8 cellular contexts compared by ENCODE assay signal in genomic region chr1:155745284-155746228, GRCh38. TPM values are rescaled to one million over a fixed set of nuclear protein-coding genes. Genes with fewer than 3 reads are reported as not detected.
DNase-seq lines count a peak whose midpoint lies in the region; ATAC-seq and TF ChIP-seq lines count a peak whose summit lies in the region.
"Not testable (repeated sequence)": the region's sequence is repeated elsewhere in the genome, so short reads cannot be mapped to it uniquely, and the experiment has no call there.

No MANE protein-coding gene starts in this region.

- peak overlapping the region; percentile 86 for H3K4me3 Mint-ChIP-seq in activated T-helper 2 cell treated with anti-CD3 and anti-CD28 coated beads, Interferon-gamma antibody, Interleukin-2, Interleukin-4, amounts not matched to agents 10 μg/mL and 5 μg/mL and 100 μg/mL, durations not matched to agents 14 hours and 24 hours and 36 hours (ENCODE audit: low read depth)
- H3K4me3 Mint-ChIP-seq in natural killer cell treated with Interleukin-12 subunit alpha and Interleukin-12 subunit beta and Interleukin-15 and Interleukin-18, amount 100 ng/mL, for 72 hours = peak overlapping the region; percentile 97

- intact Hi-C loops in activated T-helper 2 cell treated with anti-CD3 and anti-CD28 coated beads, Interferon-gamma antibody, Interleukin-2, Interleukin-4, amounts not matched to agents 10 μg/mL and 5 μg/mL and 100 μg/mL, durations not matched to agents 14 hours and 24 hours and 36 hours (cut with micrococcal nuclease) = loop anchor here (1.0 to 10.0 kb wide), 2 partner anchors 57 to 471 kb away; partner anchors contain the start of genes CLK2, HCN3 and YY1AP1

- H3K4me1 Mint-ChIP-seq in activated T-helper 2 cell treated with anti-CD3 and anti-CD28 coated beads, Interferon-gamma antibody, Interleukin-2, Interleukin-4, amounts not matched to agents 10 μg/mL and 5 μg/mL and 100 μg/mL, durations not matched to agents 14 hours and 24 hours and 36 hours (ENCODE audit: low read depth); natural killer cell treated with Interleukin-12 subunit alpha and Interleukin-12 subunit beta and Interleukin-15 and Interleukin-18, amount 100 ng/mL, for 72 hours (ENCODE audit: low read depth in 2 of 2): not testable (repeated sequence)

- not testable (repeated sequence) for H3K27me3 Mint-ChIP-seq in activated T-helper 2 cell treated with anti-CD3 and anti-CD28 coated beads, Interferon-gamma antibody, Interleukin-2, Interleukin-4, amounts not matched to agents 10 μg/mL and 5 μg/mL and 100 μg/mL, durations not matched to agents 14 hours and 24 hours and 36 hours (ENCODE audit: low read depth); natural killer cell treated with Interleukin-12 subunit alpha and Interleukin-12 subunit beta and Interleukin-15 and Interleukin-18, amount 100 ng/mL, for 72 hours

- ATAC-seq in natural killer cell treated with Interleukin-12 subunit alpha and Interleukin-12 subunit beta and Interleukin-15 and Interleukin-18, amount 100 ng/mL, for 72 hours = peak; percentile 96 to 97

- peaks cover 16% of the 10 kb centered on the region for H3K36me3 Mint-ChIP-seq in activated T-helper 2 cell treated with anti-CD3 and anti-CD28 coated beads, Interferon-gamma antibody, Interleukin-2, Interleukin-4, amounts not matched to agents 10 μg/mL and 5 μg/mL and 100 μg/mL, durations not matched to agents 14 hours and 24 hours and 36 hours (ENCODE audit: low read depth)
- not testable (repeated sequence) for H3K36me3 Mint-ChIP-seq in natural killer cell treated with Interleukin-12 subunit alpha and Interleukin-12 subunit beta and Interleukin-15 and Interleukin-18, amount 100 ng/mL, for 72 hours

- DNase-seq in EL (peak; percentile 98), H4 (ENCODE audit: low spot score) (peak; percentile 97), LNCaP clone FGC (ENCODE audit: low read depth) (peak; percentile 89), RPMI8226 (peak; percentile 97), fibroblast of pulmonary artery (ENCODE audit: low read depth) (peak; percentile 98)
- peak; percentile 91 for DNase-seq in activated T-helper 2 cell treated with anti-CD3 and anti-CD28 coated beads, Interferon-gamma antibody, Interleukin-2, Interleukin-4, amounts not matched to agents 10 μg/mL and 5 μg/mL and 100 μg/mL, durations not matched to agents 14 hours and 24 hours and 36 hours (ENCODE audit: low spot score)
- DNase-seq in natural killer cell treated with Interleukin-12 subunit alpha and Interleukin-12 subunit beta and Interleukin-15 and Interleukin-18, amount 100 ng/mL, for 72 hours (ENCODE audit: low spot score) = peak; percentile 97
- DNase-seq in stimulated activated naive CD4-positive, alpha-beta T cell treated with Interleukin-2 at 50 U/mL for 16 hours (lab: John Stamatoyannopoulos, UW) = peak; percentile 97

- H3K4me3 ChIP-seq in LNCaP clone FGC (ENCODE audit: low read depth, low read length) (peak overlapping the region; percentile 71), fibroblast of pulmonary artery (replicated peaks; ENCODE audit: low read depth, low read length) (peak overlapping the region; percentile 67)

- not testable (repeated sequence) for H3K9me3 Mint-ChIP-seq in activated T-helper 2 cell treated with anti-CD3 and anti-CD28 coated beads, Interferon-gamma antibody, Interleukin-2, Interleukin-4, amounts not matched to agents 10 μg/mL and 5 μg/mL and 100 μg/mL, durations not matched to agents 14 hours and 24 hours and 36 hours; natural killer cell treated with Interleukin-12 subunit alpha and Interleukin-12 subunit beta and Interleukin-15 and Interleukin-18, amount 100 ng/mL, for 72 hours

- TF ChIP-seq CTCF in LNCaP clone FGC (IDR thresholded peaks at IDR 0.05; ENCODE audit: control insufficient read depth, extremely low read depth, insufficient read depth); fibroblast of pulmonary artery (IDR thresholded peaks at IDR 0.05; ENCODE audit: low read length, missing control alignments): not testable (repeated sequence)

- H3K27ac Mint-ChIP-seq in activated T-helper 2 cell treated with anti-CD3 and anti-CD28 coated beads, Interferon-gamma antibody, Interleukin-2, Interleukin-4, amounts not matched to agents 10 μg/mL and 5 μg/mL and 100 μg/mL, durations not matched to agents 14 hours and 24 hours and 36 hours = peak overlapping the region; percentile 88
- H3K27ac Mint-ChIP-seq in natural killer cell treated with Interleukin-12 subunit alpha and Interleukin-12 subunit beta and Interleukin-15 and Interleukin-18, amount 100 ng/mL, for 72 hours = peak overlapping the region; percentile 89 to 94

RNA-seq across cellular contexts. Expression of gene DAP3, which starts 56.7 kb away (rescaled TPM):
- 60.9 and 100 TPM in 2 replicates for total RNA-seq in H4 (2014; rRNA removed; shearing (Covaris generic))
- 172 and 187 TPM in 2 replicates for total RNA-seq in activated T-helper 2 cell treated with anti-CD3 and anti-CD28 coated beads, Interferon-gamma antibody, Interleukin-2, Interleukin-4, amounts not matched to agents 10 μg/mL and 5 μg/mL and 100 μg/mL, durations not matched to agents 14 hours and 24 hours and 36 hours
- 100 to 1,000 TPM; 127 to 215 TPM for total RNA-seq in natural killer cell treated with Interleukin-12 subunit alpha and Interleukin-12 subunit beta and Interleukin-15 and Interleukin-18, amount 100 ng/mL, for 72 hours

RNA-seq across cellular contexts. Expression of gene YY1AP1, which starts 57.0 kb away (rescaled TPM):
- 26.3 and 43.9 TPM in 2 replicates for total RNA-seq in H4 (2014; rRNA removed; shearing (Covaris generic))
- total RNA-seq in activated T-helper 2 cell treated with anti-CD3 and anti-CD28 coated beads, Interferon-gamma antibody, Interleukin-2, Interleukin-4, amounts not matched to agents 10 μg/mL and 5 μg/mL and 100 μg/mL, durations not matched to agents 14 hours and 24 hours and 36 hours = 65.8 and 67.9 TPM in 2 replicates
- total RNA-seq in natural killer cell treated with Interleukin-12 subunit alpha and Interleukin-12 subunit beta and Interleukin-15 and Interleukin-18, amount 100 ng/mL, for 72 hours = 10 to 100 TPM; 73.3 to 88.9 TPM

Comparison
In these comparisons a context has a peak if more than half of its experiments do, and no peak if none do; other contexts are left out.
1. Peak in every context shown above with its lines: DNase-seq, ATAC-seq and H3K4me3 ChIP-seq.